ENCODE assay signal across 33 cellular contexts in genomic region chr22:32655068-32655467, GRCh38.
DNase-seq lines count a peak whose midpoint lies in the region; ATAC-seq, FAIRE-seq and TF ChIP-seq lines count a peak whose summit lies in the region.
"Had no signal": no experiment of that assay in that cellular context is flagged by ENCODE, and none has a peak within 500 bp of the region (broad histone marks: within the 10 kb centered on the region; RNA-seq: fewer than 3 reads in every experiment).

No MANE protein-coding gene starts in this region.

- H2AFZ ChIP-seq in HepG2 (ENCODE audit: low read length) (no peak overlapping the region), H1 (ENCODE audit: low read length) (no peak overlapping the region)

- no peak overlapping the region for H2BK12ac ChIP-seq in H1 (ENCODE audit: low read depth, low read length)

- H3K23me2 ChIP-seq in H1 (ENCODE audit: low read depth, low read length) = no peaks in the 10 kb centered on the region

- H3K27ac ChIP-seq in HepG2 (ENCODE audit: extremely low read length, insufficient read depth, low read length) (no peak overlapping the region), right lobe of liver (no peak overlapping the region), H1 (ENCODE audit: low read depth, low read length) (no peak overlapping the region)
- H3K27ac ChIP-seq: 22Rv1; A549; BLaER1; BLaER1 treated with 17β-estradiol and CSF1 and Interleukin-3, amounts not matched to agents 10 nM and 100 nM; C4-2B had no signal

- TF ChIP-seq POLR2A in HepG2 (IDR thresholded peaks at IDR 0.05; ENCODE audit: insufficient read depth in 1 of 2, low read depth in 2 of 2, low read length in 2 of 2) = no peak
- TF ChIP-seq POLR2A in right lobe of liver (IDR thresholded peaks at IDR 0.05) = no peak
- no peak for TF ChIP-seq POLR2A in H1 (IDR thresholded peaks at IDR 0.05; ENCODE audit: control extremely low read depth in 1 of 2, low read depth in 2 of 2, low read length in 2 of 2)

- TF ChIP-seq RAD21 in HepG2 (CRISPR knock-in tag; IDR thresholded peaks at IDR 0.05) (no peak), H1 (IDR thresholded peaks at IDR 0.05 in 1 of 2, conservative IDR thresholded peaks at IDR 0.05 in 1 of 2; ENCODE audit: low read depth in 2 of 2, low read length in 2 of 2) (no peak)

- TF ChIP-seq CTCF in HepG2 (CRISPR knock-in tag; IDR thresholded peaks at IDR 0.05) (no peak), right lobe of liver (IDR thresholded peaks at IDR 0.05) (no peak), bronchial epithelial cell (IDR thresholded peaks at IDR 0.05; ENCODE audit: insufficient read depth, low read length, severe bottlenecking) (no peak), H1 (IDR thresholded peaks at IDR 0.05; ENCODE audit: control extremely low read depth in 1 of 3, insufficient read depth in 1 of 3, low read depth in 1 of 3, low read length in 3 of 3) (no peak)

- no peak for TF ChIP-seq EP300 in HepG2 (IDR thresholded peaks at IDR 0.05; ENCODE audit: low read depth in 2 of 2, low read length in 2 of 2)
- no peak for TF ChIP-seq EP300 in HepG2 (CRISPR knock-in tag; IDR thresholded peaks at IDR 0.05; ENCODE audit: borderline replicate concordance)
- no peak for TF ChIP-seq EP300 in H1 (IDR thresholded peaks at IDR 0.05; ENCODE audit: borderline replicate concordance in 1 of 2, low read depth in 2 of 2, low read length in 2 of 2)

- FAIRE-seq in HepG2 (lab: Jason Lieb, UNC) (no peak), bronchial epithelial cell (lab: Jason Lieb, UNC) (peak; percentile 62), H1 (lab: Jason Lieb, UNC) (no peak)
- FAIRE-seq: A204.1, A549, D721Med had no signal

- no peak overlapping the region for H2BK5ac ChIP-seq in H1 (ENCODE audit: low read depth, low read length)

- H3K18ac ChIP-seq in H1 (ENCODE audit: extremely low read depth, low read length) = no peak overlapping the region

- peak overlapping the region; percentile 18; the same call in 1 of the 2 replicates for H4K8ac ChIP-seq in H1 (ENCODE audit: extremely low read depth, insufficient read depth, low read length)

- 97% methylated on average over 2 of the region's 2 CpGs for WGBS in HepG2 (ENCODE audit: low lambda C conversion rate)
- 77% methylated on average over 2 of the region's 2 CpGs for WGBS in right lobe of liver (ENCODE audit: insufficient coverage, low coverage, low lambda C conversion rate, missing lambda C conversion rate)
- 97% methylated on average over 2 of the region's 2 CpGs; no CpG with 5 or more reads in 1 of the 2 experiments for WGBS in H1 (ENCODE audit: extremely low coverage in 1 of 2, insufficient coverage in 1 of 2, insufficient read length in 1 of 2, insufficient replicate concordance in 2 of 2, low coverage in 1 of 2, low lambda C conversion rate in 2 of 2, missing lambda C conversion rate in 1 of 2), 2 experiments

- H4K91ac ChIP-seq in H1 (replicated peaks; ENCODE audit: insufficient read length, low read length) = no peak overlapping the region

- no peaks in the 10 kb centered on the region for H3K79me2 ChIP-seq in HepG2 (ENCODE audit: insufficient read depth, low read length)
- no peaks in the 10 kb centered on the region for H3K79me2 ChIP-seq in H1 (ENCODE audit: control insufficient read depth in 1 of 2, insufficient read depth in 2 of 2, low read length in 2 of 2)

- H3K4ac ChIP-seq in H1 (replicated peaks; ENCODE audit: insufficient read length, low read depth, low read length) = no peak overlapping the region

- no peak overlapping the region for H2BK20ac ChIP-seq in H1 (ENCODE audit: low read length)

- no peak for DNase-seq in HepG2 (ENCODE audit: low spot score)
- no peak for DNase-seq in right lobe of liver
- DNase-seq in bronchial epithelial cell (ENCODE audit: low read depth) = no peak
- no peak for DNase-seq in H1 (ENCODE audit: low read depth in 1 of 2, low spot score in 2 of 2)
- no peak for DNase-seq in activated CD4-positive, alpha-beta T cell treated with anti-CD3 and anti-CD28 coated beads for 48 hours
- DNase-seq in effector CD4-positive, alpha-beta T cell = no peak
- DNase-seq: 8988T; ACHN; AML-193; BE2C; C1 segment of cervical spinal cord; Caco-2; Calu3; CD4-positive, alpha-beta memory T cell; CD4-positive, alpha-beta T cell; CD4-positive, CD25-positive, alpha-beta regulatory T cell; CD8-positive, alpha-beta memory T cell; CD8-positive, alpha-beta T cell; COR-L47; DMS 273 treated with DMSO at 0.1 percent for 48 hours; DMS153; DMS53; DMS79; DMS79 treated with DMSO at 0.1 percent for 48 hours; DND-41; EL had no signal

- H3K14ac ChIP-seq in H1 (ENCODE audit: insufficient read length) = no peak overlapping the region

- POLR2A ChIA-PET in HepG2 (lab: Yijun Ruan, JAX) (no interaction called here), H1 (lab: Charles Lee; ENCODE audit: partially characterized antibody) (interaction anchor here (1.1 kb wide), 1 partner anchor 12 kb away, joined by 3 read pairs; no protein-coding TSS in a partner anchor)

- no peaks in the 10 kb centered on the region for H4K20me1 ChIP-seq in HepG2 (ENCODE audit: insufficient read depth, low read length)
- H4K20me1 ChIP-seq in H1 (replicated peaks in 1 of 2; ENCODE audit: control insufficient read depth in 1 of 2, insufficient read depth in 2 of 2, low read length in 2 of 2) = peaks cover 0 to 3% of the 10 kb centered on the region in 2 experiments
- H4K20me1 ChIP-seq: BLaER1 had no signal

- no peak overlapping the region for H2AK5ac ChIP-seq in H1 (ENCODE audit: low read depth, low read length)

- ATAC-seq in HepG2 = no peak
- ATAC-seq in right lobe of liver = no peak
- ATAC-seq: A549; CD8-positive, alpha-beta T cell had no signal

- H4K5ac ChIP-seq in H1 (ENCODE audit: insufficient read length, low read depth, low read length) = no peak overlapping the region

- no TSS peak for BruUV-seq in HepG2 (replicated peaks; lab: Mats Ljungman, UMichigan)

- no peak overlapping the region for H3K4me2 ChIP-seq in HepG2 (ENCODE audit: low read depth, low read length)
- no peak overlapping the region for H3K4me2 ChIP-seq in H1 (ENCODE audit: insufficient read depth in 1 of 2, low read depth in 2 of 2, low read length in 2 of 2)
- H3K4me2 ChIP-seq: A549; BLaER1; BLaER1 treated with 17β-estradiol and CSF1 and Interleukin-3, amounts not matched to agents 10 nM and 100 nM had no signal

- CTCF ChIA-PET in HepG2 (lab: Yijun Ruan, JAX; ENCODE audit: low intra/inter-chr PET ratio, low total read pairs) = no interaction called here
- CTCF ChIA-PET in H1 (lab: Charles Lee; ENCODE audit: partially characterized antibody) = interaction anchor here (0.5 to 8.8 kb wide), 4 partner anchors 32 to 572 kb away, joined by 3 to 167 read pairs (median 4); partner anchors contain the start of gene TIMP3

- H3K4me3 ChIP-seq in HepG2 (replicated peaks in 1 of 3; ENCODE audit: insufficient read depth in 1 of 3, low read depth in 2 of 3, low read length in 3 of 3) (no peak overlapping the region), right lobe of liver (no peak overlapping the region), bronchial epithelial cell (ENCODE audit: low read depth, low read length) (no peak overlapping the region), H1 (ENCODE audit: extremely low read depth in 1 of 4, insufficient read depth in 2 of 4, low read depth in 3 of 4, low read length in 4 of 4) (no peak overlapping the region)
- H3K4me3 ChIP-seq: A549; BLaER1; BLaER1 treated with 17β-estradiol and CSF1 and Interleukin-3, amounts not matched to agents 10 nM and 100 nM had no signal

- no peaks in the 10 kb centered on the region for H3K36me3 ChIP-seq in HepG2 (replicated peaks in 1 of 2; ENCODE audit: control insufficient read depth in 1 of 2, insufficient read depth in 2 of 2, low read length in 2 of 2)
- no peaks in the 10 kb centered on the region for H3K36me3 ChIP-seq in right lobe of liver
- H3K36me3 ChIP-seq in bronchial epithelial cell (ENCODE audit: control insufficient read depth, insufficient read depth, low read length) = no peaks in the 10 kb centered on the region
- H3K36me3 ChIP-seq in H1 (ENCODE audit: control insufficient read depth in 2 of 4, insufficient read depth in 4 of 4, low read length in 3 of 4) = no peaks in the 10 kb centered on the region; a peak in 2 of 8 replicates
- H3K36me3 ChIP-seq: BE2C; BLaER1; BLaER1 treated with 17β-estradiol and CSF1 and Interleukin-3, amounts not matched to agents 10 nM and 100 nM had no signal

- H3K4me1 ChIP-seq in HepG2 (ENCODE audit: insufficient read depth, low read length) (peaks cover 22% of the 10 kb centered on the region), right lobe of liver (no peaks in the 10 kb centered on the region), H1 (replicated peaks in 1 of 4; ENCODE audit: control insufficient read depth in 3 of 4, insufficient read depth in 4 of 4, low read length in 3 of 4) (no peaks in the 10 kb centered on the region)
- H3K4me1 ChIP-seq: A549, BE2C had no signal

- no peak overlapping the region for H3K56ac ChIP-seq in H1 (replicated peaks; ENCODE audit: insufficient read length, low read depth, low read length)

- H3K27me3 ChIP-seq in HepG2 (ENCODE audit: control insufficient read depth in 1 of 2, insufficient read depth in 2 of 2, low read length in 2 of 2) (no peaks in the 10 kb centered on the region), right lobe of liver (no peaks in the 10 kb centered on the region), bronchial epithelial cell (ENCODE audit: control insufficient read depth, insufficient read depth, low read length) (no peaks in the 10 kb centered on the region), H1 (replicated peaks in 1 of 4; ENCODE audit: control insufficient read depth in 3 of 4, extremely low read depth in 1 of 4, insufficient read depth in 3 of 4, low read length in 3 of 4) (peaks cover 0 to 3% (median 0%) of the 10 kb centered on the region in 4 experiments; a peak in 3 of 7 replicates)
- H3K27me3 ChIP-seq: BLaER1; BLaER1 treated with 17β-estradiol and CSF1 and Interleukin-3, amounts not matched to agents 10 nM and 100 nM had no signal

- intact Hi-C loops in HepG2 (cut with micrococcal nuclease; ENCODE audit: unreplicated experiment) = no loop called here
- intact Hi-C loops in right lobe of liver (cut with DNase I) = loop anchor here (5.0 to 10.0 kb wide), 3 partner anchors 120 to 340 kb away; no protein-coding TSS in a partner anchor

- H2BK120ac ChIP-seq in H1 (replicated peaks; ENCODE audit: low read depth, low read length) = no peak overlapping the region

- no peaks in the 10 kb centered on the region; the same call in 1 of the 2 replicates for H3K79me1 ChIP-seq in H1 (ENCODE audit: low read depth, low read length)

- no peak overlapping the region for H3K9ac ChIP-seq in HepG2 (ENCODE audit: insufficient read depth, low read depth, low read length)
- no peak overlapping the region for H3K9ac ChIP-seq in H1 (replicated peaks in 1 of 4; ENCODE audit: extremely low read depth in 1 of 4, low read depth in 3 of 4, low read length in 3 of 4)
- H3K9ac ChIP-seq: BLaER1; BLaER1 treated with 17β-estradiol and CSF1 and Interleukin-3, amounts not matched to agents 10 nM and 100 nM had no signal

- H3K9me3 ChIP-seq in HepG2 (ENCODE audit: low read length) (no peaks in the 10 kb centered on the region), right lobe of liver (no peaks in the 10 kb centered on the region), H1 (ENCODE audit: insufficient read depth in 2 of 2, low read depth in 1 of 2, low read length in 1 of 2) (no peaks in the 10 kb centered on the region)
- H3K9me3 ChIP-seq: A549; BE2C; BLaER1; BLaER1 treated with 17β-estradiol and CSF1 and Interleukin-3, amounts not matched to agents 10 nM and 100 nM; Caco-2 had no signal

- H3K23ac ChIP-seq in H1 (ENCODE audit: insufficient read length) = no peak overlapping the region

- in situ Hi-C loops in HepG2 (cut with HindIII; ENCODE audit: extremely low pct_ligation_motif_present, low pct_unique_long_range_greater_than_20kb) = loop anchor here (10.0 to 25.0 kb wide), 2 partner anchors 330 to 557 kb away; no protein-coding TSS in a partner anchor

- H2BK15ac ChIP-seq in H1 (ENCODE audit: low read length) = no peak overlapping the region
